ENCODE assay signal across 17 cellular contexts in genomic region chr6:170037541-170038250, GRCh38.
DNase-seq lines count a peak whose midpoint lies in the region; ATAC-seq lines count a peak whose summit lies in the region.
"Had no signal": no experiment of that assay in that cellular context is flagged by ENCODE, and none has a peak within 500 bp of the region (broad histone marks: within the 10 kb centered on the region; RNA-seq: fewer than 3 reads in every experiment).

No MANE protein-coding gene starts in this region.

- H3K36me3 ChIP-seq in muscle layer of duodenum (ENCODE audit: control insufficient read depth in 1 of 2, insufficient read depth in 2 of 2, low read length in 2 of 2): no peaks in the 10 kb centered on the region
- no peaks in the 10 kb centered on the region for H3K36me3 ChIP-seq in aorta (ENCODE audit: control insufficient read depth in 1 of 2, insufficient read depth in 2 of 2, low read length in 1 of 2)
- no peaks in the 10 kb centered on the region for H3K36me3 ChIP-seq in MG63
- H3K36me3 ChIP-seq: ascending aorta had no signal

- no peaks in the 10 kb centered on the region for H3K27me3 Mint-ChIP-seq in activated naive CD8-positive, alpha-beta T cell treated with anti-CD3 and anti-CD28 coated beads, Interleukin-2, amount 10 ng/mL, durations not matched to agents 7 days and 5 days
- H3K27me3 Mint-ChIP-seq in activated naive CD8-positive, alpha-beta T cell treated with anti-CD3 and anti-CD28 coated beads, Interleukin-2, amount 50 U/mL, for 24 hours: peaks cover 2% of the 10 kb centered on the region

- H3K27me3 ChIP-seq in muscle layer of duodenum (ENCODE audit: low read depth, low read length) (no peaks in the 10 kb centered on the region), aorta (ENCODE audit: control insufficient read depth in 1 of 2, insufficient read depth in 2 of 2, low read length in 1 of 2) (no peaks in the 10 kb centered on the region), MG63 (no peaks in the 10 kb centered on the region)
- H3K27me3 ChIP-seq: ascending aorta had no signal

- H3K4me3 ChIP-seq in muscle layer of duodenum (ENCODE audit: low read depth in 1 of 2, low read length in 2 of 2): no peak overlapping the region
- H3K4me3 ChIP-seq in aorta (ENCODE audit: low read length in 2 of 2): no peak overlapping the region
- no peak overlapping the region for H3K4me3 ChIP-seq in MG63
- H3K4me3 ChIP-seq: A549, ascending aorta had no signal

- POLR2A ChIA-PET in activated naive CD8-positive, alpha-beta T cell treated with anti-CD3 and anti-CD28 coated beads, Interleukin-2, amount 10 ng/mL, durations not matched to agents 7 days and 5 days (lab: Charles Lee): interaction anchor here (0.6 kb wide), 1 partner anchor 66 kb away, joined by 6 read pairs; no protein-coding TSS in a partner anchor

- H3K27ac ChIP-seq in muscle layer of duodenum (ENCODE audit: low read length) (peak overlapping the region; percentile 5), aorta (ENCODE audit: low read depth in 1 of 2, low read length in 2 of 2) (no peak overlapping the region)
- H3K27ac ChIP-seq: A549, ascending aorta had no signal

- WGBS in aorta, 2 donors: 78 to 83% methylated on average over 15 of the region's 15 CpGs

- intact Hi-C loops in aorta (cut with DNase I): no loop called here

- no peak overlapping the region for H3K4me3 Mint-ChIP-seq in activated naive CD8-positive, alpha-beta T cell treated with anti-CD3 and anti-CD28 coated beads, Interleukin-2, amount 10 ng/mL, durations not matched to agents 7 days and 5 days
- no peak overlapping the region for H3K4me3 Mint-ChIP-seq in activated naive CD8-positive, alpha-beta T cell treated with anti-CD3 and anti-CD28 coated beads, Interleukin-2, amount 50 U/mL, for 24 hours
- H3K4me3 Mint-ChIP-seq: naive thymus-derived CD4-positive, alpha-beta T cell had no signal

- no peak overlapping the region for H3K27ac Mint-ChIP-seq in activated naive CD8-positive, alpha-beta T cell treated with anti-CD3 and anti-CD28 coated beads, Interleukin-2, amount 10 ng/mL, durations not matched to agents 7 days and 5 days
- H3K27ac Mint-ChIP-seq in activated naive CD8-positive, alpha-beta T cell treated with anti-CD3 and anti-CD28 coated beads, Interleukin-2, amount 50 U/mL, for 24 hours: no peak overlapping the region

- no peaks in the 10 kb centered on the region for H3K4me1 Mint-ChIP-seq in activated naive CD8-positive, alpha-beta T cell treated with anti-CD3 and anti-CD28 coated beads, Interleukin-2, amount 10 ng/mL, durations not matched to agents 7 days and 5 days
- H3K4me1 Mint-ChIP-seq in activated naive CD8-positive, alpha-beta T cell treated with anti-CD3 and anti-CD28 coated beads, Interleukin-2, amount 50 U/mL, for 24 hours: no peaks in the 10 kb centered on the region

- no peaks in the 10 kb centered on the region for H3K4me1 ChIP-seq in muscle layer of duodenum (ENCODE audit: control insufficient read depth in 1 of 2, insufficient read depth in 2 of 2, low read length in 2 of 2)
- H3K4me1 ChIP-seq in aorta (ENCODE audit: control insufficient read depth in 1 of 2, insufficient read depth in 2 of 2, low read length in 2 of 2): no peaks in the 10 kb centered on the region
- H3K4me1 ChIP-seq: A549, ascending aorta had no signal

- peaks cover 9% of the 10 kb centered on the region for H3K9me3 Mint-ChIP-seq in activated naive CD8-positive, alpha-beta T cell treated with anti-CD3 and anti-CD28 coated beads, Interleukin-2, amount 10 ng/mL, durations not matched to agents 7 days and 5 days
- H3K9me3 Mint-ChIP-seq in activated naive CD8-positive, alpha-beta T cell treated with anti-CD3 and anti-CD28 coated beads, Interleukin-2, amount 50 U/mL, for 24 hours: peaks cover 13% of the 10 kb centered on the region

- DNase-seq in activated naive CD8-positive, alpha-beta T cell treated with anti-CD3 and anti-CD28 coated beads, Interleukin-2, amount 10 ng/mL, durations not matched to agents 7 days and 5 days: peak; percentile 11
- no peak for DNase-seq in activated naive CD8-positive, alpha-beta T cell treated with anti-CD3 and anti-CD28 coated beads, Interleukin-2, amount 50 U/mL, for 24 hours
- DNase-seq in fibroblast of gingiva (ENCODE audit: low read depth) (peak; percentile 72), aorta (peak; percentile 18 to 57), MG63 (no peak)
- DNase-seq: foreskin melanocyte; KG1; NCI-H748 treated with DMSO at 0.1 percent for 48 hours; stimulated activated CD4-positive, alpha-beta T cell treated with anti-CD3 and anti-CD28 coated beads, Interleukin-1b, Interleukin-23, amount 100 ng/mL, for 48 hours; T-helper 9 cell had no signal

- H3K9me3 ChIP-seq in muscle layer of duodenum (ENCODE audit: control insufficient read depth in 1 of 2, low read length in 2 of 2) (peaks cover 0 to 9% of the 10 kb centered on the region in 2 donors), aorta (ENCODE audit: control insufficient read depth, low read length) (peaks cover 2% of the 10 kb centered on the region), MG63 (no peaks in the 10 kb centered on the region)
- H3K9me3 ChIP-seq: A549, ascending aorta, Caco-2 had no signal

- peaks cover 4% of the 10 kb centered on the region for H3K36me3 Mint-ChIP-seq in activated naive CD8-positive, alpha-beta T cell treated with anti-CD3 and anti-CD28 coated beads, Interleukin-2, amount 10 ng/mL, durations not matched to agents 7 days and 5 days
- no peaks in the 10 kb centered on the region for H3K36me3 Mint-ChIP-seq in activated naive CD8-positive, alpha-beta T cell treated with anti-CD3 and anti-CD28 coated beads, Interleukin-2, amount 50 U/mL, for 24 hours (ENCODE audit: low read depth)

- ATAC-seq in activated naive CD8-positive, alpha-beta T cell treated with anti-CD3 and anti-CD28 coated beads, Interleukin-2, amount 10 ng/mL, durations not matched to agents 7 days and 5 days (ENCODE audit: low read depth): no peak
- ATAC-seq in activated naive CD8-positive, alpha-beta T cell treated with anti-CD3 and anti-CD28 coated beads, Interleukin-2, amount 50 U/mL, for 24 hours: no peak
- ATAC-seq in aorta (ENCODE audit: low FRiP score): no peak
- no peak for ATAC-seq in GM21529 (IDR thresholded peaks at IDR 0.05; ENCODE audit: unreplicated experiment)
- no peak for ATAC-seq in HG03442 (IDR thresholded peaks at IDR 0.05; ENCODE audit: unreplicated experiment)
- ATAC-seq: A549 had no signal

Comparison
In these comparisons a context has a peak if more than half of its experiments do, and no peak if none do; other contexts are left out.
1. DNase-seq: peak in activated naive CD8-positive, alpha-beta T cell treated with anti-CD3 and anti-CD28 coated beads, Interleukin-2, amount 10 ng/mL, durations not matched to agents 7 days and 5 days (single experiment), fibroblast of gingiva (single experiment) and aorta (2 of 2); none in activated naive CD8-positive, alpha-beta T cell treated with anti-CD3 and anti-CD28 coated beads, Interleukin-2, amount 50 U/mL, for 24 hours (single experiment) and MG63 (single experiment).